Comparison of ENCODE assay signal across 8 cellular contexts in the genomic region with DNA sequence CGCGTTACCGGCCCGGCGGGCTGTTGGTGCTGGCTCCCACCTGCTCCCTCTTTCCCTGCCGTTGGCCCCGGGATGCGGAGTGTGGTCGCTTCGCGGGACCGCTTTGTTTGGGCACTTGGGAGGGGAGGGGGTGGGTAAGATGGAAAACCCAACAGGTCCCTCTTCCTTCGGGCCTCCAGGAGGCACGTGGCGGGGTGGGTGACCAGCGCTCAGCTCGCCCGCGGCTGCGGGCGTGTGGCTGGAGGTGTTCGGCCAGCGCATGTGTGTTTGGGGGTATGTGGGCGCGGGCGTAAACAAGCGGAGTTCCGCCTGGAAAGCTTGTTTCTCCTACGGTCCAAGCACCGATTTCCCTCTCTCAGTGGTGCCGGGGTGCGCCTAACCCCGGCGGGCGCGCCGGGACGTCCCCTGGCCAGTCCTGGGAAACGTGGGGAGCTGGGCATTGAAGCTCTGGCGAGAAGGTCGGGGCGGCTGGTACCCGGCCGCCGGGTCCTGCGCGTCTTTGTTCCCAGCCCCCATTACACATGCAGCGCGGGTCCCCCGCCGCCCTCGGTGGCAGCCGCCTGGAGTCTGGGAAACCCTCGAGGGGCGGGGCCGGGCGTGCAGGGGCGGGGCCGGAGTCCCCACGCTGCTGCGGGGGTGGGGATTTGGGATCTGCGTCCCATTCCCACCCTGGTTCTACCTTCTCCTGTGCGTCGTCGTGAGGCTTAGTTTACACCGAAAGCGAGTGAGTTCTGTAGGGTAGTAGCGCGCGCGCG. TPM values are rescaled to one million over a fixed set of nuclear protein-coding genes. Genes with fewer than 3 reads are reported as not detected.
DNase-seq lines count a peak whose midpoint lies in the region; ATAC-seq and TF ChIP-seq lines count a peak whose summit lies in the region.

No MANE protein-coding gene starts in this region.

- peak overlapping the region; percentile 41 for H3K9ac ChIP-seq in muscle layer of colon (ENCODE audit: low read length)

- H3K27me3 ChIP-seq in esophagus muscularis mucosa (no peaks in the 10 kb centered on the region), muscle layer of colon (ENCODE audit: control insufficient read depth in 1 of 2, insufficient read depth in 2 of 2, low read length in 2 of 2) (no peaks in the 10 kb centered on the region), thoracic aorta (replicated peaks; ENCODE audit: insufficient read depth) (no peaks in the 10 kb centered on the region)

- intact Hi-C loops in esophagus muscularis mucosa (cut with DNase I) = loop anchor here (5.0 kb wide), 1 partner anchor 318 kb away; the partner anchor contains the start of genes ACAA1 and MYD88

- TF ChIP-seq EP300 in esophagus muscularis mucosa (IDR thresholded peaks at IDR 0.05) = no peak

- TF ChIP-seq CTCF in esophagus muscularis mucosa (IDR thresholded peaks at IDR 0.05) (no peak), thoracic aorta (IDR thresholded peaks at IDR 0.05) (no peak)

- peak; percentile 16 for ATAC-seq in HG02623 (IDR thresholded peaks at IDR 0.05; ENCODE audit: unreplicated experiment)
- ATAC-seq in thoracic aorta (ENCODE audit: insufficient number of reproducible peaks, low FRiP score, low read depth) = no peak

- H3K4me3 ChIP-seq in esophagus muscularis mucosa (peak overlapping the region; percentile 78 to 94 (median 90)), muscle layer of colon (ENCODE audit: low read depth in 1 of 2, low read length in 2 of 2) (peak overlapping the region; percentile 84 to 95), thoracic aorta (peak overlapping the region; percentile 94)

- H3K4me1 ChIP-seq in esophagus muscularis mucosa = peaks cover 26 to 58% (median 54%) of the 10 kb centered on the region in 4 donors
- H3K4me1 ChIP-seq in muscle layer of colon (ENCODE audit: insufficient read depth, low read length) = peaks cover 37% of the 10 kb centered on the region
- H3K4me1 ChIP-seq in thoracic aorta (ENCODE audit: control insufficient read depth in 1 of 2, low read depth in 2 of 2) = peaks cover 14 to 33% of the 10 kb centered on the region in 2 donors

- H3K36me3 ChIP-seq in esophagus muscularis mucosa = no peaks in the 10 kb centered on the region
- no peaks in the 10 kb centered on the region for H3K36me3 ChIP-seq in muscle layer of colon (ENCODE audit: insufficient read depth, low read length)
- H3K36me3 ChIP-seq in thoracic aorta = no peaks in the 10 kb centered on the region

- DNase-seq in ELF-1 (ENCODE audit: low read depth, low spot score) (peak; percentile 80), NCI-H345 (lab: John Stamatoyannopoulos, UW) (peak; percentile 76), activated T-cell treated with anti-CD3 and anti-CD28 coated beads for 24 hours (ENCODE audit: low read depth) (peak; percentile 27), esophagus muscularis mucosa (ENCODE audit: extremely low spot score) (no peak), thoracic aorta (ENCODE audit: low spot score) (no peak), NAMALWA (ENCODE audit: low spot score) (no peak)

- no peak for TF ChIP-seq POLR2A in esophagus muscularis mucosa (IDR thresholded peaks at IDR 0.05; ENCODE audit: low read depth)

- H3K27ac ChIP-seq in esophagus muscularis mucosa (replicated peaks in 1 of 4) (peak overlapping the region; percentile 84 to 92 (median 90)), muscle layer of colon (ENCODE audit: low read depth, low read length) (peak overlapping the region; percentile 85), thoracic aorta (peak overlapping the region; percentile 51 to 52)

- H3K9me3 ChIP-seq in esophagus muscularis mucosa (no peaks in the 10 kb centered on the region), muscle layer of colon (ENCODE audit: low read length) (no peaks in the 10 kb centered on the region), thoracic aorta (no peaks in the 10 kb centered on the region)

- under 1% methylated on average over 62 of the region's 72 CpGs for WGBS in esophagus muscularis mucosa

RNA-seq across cellular contexts. Expression of gene ACVR2B, which starts 1.4 kb away (rescaled TPM):
- total RNA-seq in esophagus muscularis mucosa (1 to 10 TPM; 3.8 to 9.8 (median 5.9) TPM), thoracic aorta (1 to 10 TPM; 3.7 to 4.0 TPM)

RNA-seq across cellular contexts. Expression of gene EXOG, which starts 41.1 kb away (rescaled TPM):
- total RNA-seq in esophagus muscularis mucosa (10 to 100 TPM; 14.9 to 37.8 (median 30.8) TPM), thoracic aorta (10 to 100 TPM; 14.9 to 16.3 TPM)

Comparison
In these comparisons a context has a peak if more than half of its experiments do, and no peak if none do; other contexts are left out.
1. DNase-seq: peak in ELF-1 (single experiment), NCI-H345 (single experiment) and activated T-cell treated with anti-CD3 and anti-CD28 coated beads for 24 hours (single experiment); none in esophagus muscularis mucosa (single experiment), thoracic aorta (single experiment) and NAMALWA (single experiment).
2. Peak in every context shown above with its lines, with median percentiles within 50 percentile points of each other: H3K27ac ChIP-seq and H3K4me3 ChIP-seq.